In the genomic region with DNA sequence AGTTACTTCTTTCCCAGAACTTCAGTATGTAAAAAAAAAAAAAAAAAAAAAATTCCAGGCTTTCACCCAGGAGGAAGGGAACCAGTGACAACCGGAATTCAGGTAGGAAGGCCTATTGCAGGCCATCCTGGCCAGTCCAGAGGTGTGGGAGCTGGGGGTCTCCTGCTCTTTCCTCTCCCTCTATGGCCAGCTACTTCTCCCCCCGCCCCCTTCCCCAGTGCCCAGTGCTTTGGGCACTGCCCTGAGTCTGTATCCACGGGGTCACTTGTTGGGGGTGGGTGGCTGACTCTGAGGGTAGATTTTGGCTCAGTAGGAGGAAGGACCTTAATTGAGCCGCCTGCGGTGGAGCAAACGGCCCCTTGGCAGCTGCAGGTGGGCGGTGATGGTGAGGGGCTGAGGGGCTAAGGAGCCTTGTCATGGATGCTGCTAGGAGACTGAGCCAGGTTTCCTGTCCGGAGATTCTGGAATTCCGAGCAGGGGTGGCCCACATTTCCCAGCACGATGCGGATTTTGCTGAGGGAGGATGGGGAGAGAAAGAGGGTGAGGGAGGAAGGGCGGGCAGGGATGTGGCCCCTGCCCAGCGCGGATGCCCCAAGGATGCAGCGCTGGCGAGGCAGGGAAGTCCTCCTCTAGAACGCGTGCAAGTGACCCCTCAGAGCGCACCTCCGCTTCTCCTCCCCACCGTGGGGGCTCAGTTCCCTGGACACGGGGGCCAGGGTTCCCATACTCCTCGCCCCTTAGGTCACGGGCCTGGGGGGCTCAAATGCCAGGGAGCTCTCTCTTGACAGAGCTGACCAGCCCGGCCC, we compare ENCODE assay signal across 8 cellular contexts. TPM values are rescaled to one million over a fixed set of nuclear protein-coding genes. Genes with fewer than 3 reads are reported as not detected.
DNase-seq lines count a peak whose midpoint lies in the region; FAIRE-seq and TF ChIP-seq lines count a peak whose summit lies in the region.

No MANE protein-coding gene starts in this region.

- H3K36me3 ChIP-seq in muscle layer of colon (ENCODE audit: insufficient read depth, low read length), result no peaks in the 10 kb centered on the region

- H3K27me3 ChIP-seq in AG04450 (ENCODE audit: control insufficient read depth, insufficient read depth, low read length), result no peaks in the 10 kb centered on the region
- no peaks in the 10 kb centered on the region for H3K27me3 ChIP-seq in dorsolateral prefrontal cortex
- no peaks in the 10 kb centered on the region for H3K27me3 ChIP-seq in muscle layer of colon (ENCODE audit: control insufficient read depth in 1 of 2, insufficient read depth in 2 of 2, low read length in 2 of 2)

- POLR2A ChIA-PET in AG04450 (lab: Yijun Ruan, JAX), result interaction anchor here (0.6 to 1.1 kb wide), 3 partner anchors 8 to 273 kb away, joined by 3 to 7 read pairs (median 4); no protein-coding TSS in a partner anchor

- peak overlapping the region; percentile 71 for H3K9ac ChIP-seq in muscle layer of colon (ENCODE audit: low read length)

- H3K4me3 ChIP-seq in AG04450 (ENCODE audit: low read depth, low read length), result peak overlapping the region; percentile 66
- peak overlapping the region; percentile 68 for H3K4me3 ChIP-seq in LNCaP clone FGC (ENCODE audit: low read depth, low read length)
- H3K4me3 ChIP-seq in dorsolateral prefrontal cortex, result peak overlapping the region; percentile 61 to 94 (median 78)
- H3K4me3 ChIP-seq in muscle layer of colon (ENCODE audit: low read depth in 1 of 2, low read length in 2 of 2), result peak overlapping the region; percentile 74 to 86

- CTCF ChIA-PET in AG04450 (lab: Charles Lee), result interaction anchor here (1.5 to 2.1 kb wide), 2 partner anchors 9 to 387 kb away, joined by 4 to 22 read pairs; no protein-coding TSS in a partner anchor

- H3K27ac ChIP-seq in AG04450 (ENCODE audit: low read depth, low read length) (peak overlapping the region; percentile 47), dorsolateral prefrontal cortex (peak overlapping the region in 55 of 59 donors; percentile 7 to 93 (median 80)), muscle layer of colon (ENCODE audit: low read depth, low read length) (peak overlapping the region; percentile 92)

- intact Hi-C loops in dorsolateral prefrontal cortex (cut with DNase I), result no loop called here

- no peak for DNase-seq in AG04450 (ENCODE audit: low read depth, low spot score)
- no peak for DNase-seq in LNCaP clone FGC (ENCODE audit: low read depth)
- peak in 2 of 10 donors; percentile 22 to 40 for DNase-seq in dorsolateral prefrontal cortex
- no peak for DNase-seq in NCI-H82 treated with DMSO at 0.1 percent for 48 hours (lab: John Stamatoyannopoulos, UW; ENCODE audit: unreplicated experiment)
- DNase-seq in activated CD4-positive, CD25-positive, alpha-beta regulatory T cell (lab: John Stamatoyannopoulos, UW), result no peak
- DNase-seq in NCI-H524 (lab: John Stamatoyannopoulos, UW), result no peak
- no peak for DNase-seq in urothelium cell line (ENCODE audit: low spot score)

- peaks cover 38% of the 10 kb centered on the region for H3K4me1 ChIP-seq in muscle layer of colon (ENCODE audit: insufficient read depth, low read length)

- TF ChIP-seq CTCF in AG04450 (IDR thresholded peaks at IDR 0.05; ENCODE audit: low read depth, low read length) (no peak), LNCaP clone FGC (IDR thresholded peaks at IDR 0.05; ENCODE audit: control insufficient read depth, extremely low read depth, insufficient read depth) (no peak), dorsolateral prefrontal cortex (IDR thresholded peaks at IDR 0.05 in 54 of 56, conservative IDR thresholded peaks at IDR 0.05 in 2 of 56; ENCODE audit: low read depth in 1 of 56, partially characterized antibody in 56 of 56) (no peak)

- H3K9me3 ChIP-seq in AG04450 (ENCODE audit: control insufficient read depth, insufficient read depth, low read length), result peaks cover 3% of the 10 kb centered on the region; the same call in 1 of the 2 replicates
- no peaks in the 10 kb centered on the region for H3K9me3 ChIP-seq in muscle layer of colon (ENCODE audit: low read length)

- FAIRE-seq in urothelium cell line (lab: Jason Lieb, UNC), result no peak

RNA-seq across cellular contexts. Expression of a gene that starts 1.3 kb away (rescaled TPM):
- 8.5 and 8.8 TPM in 2 replicates for polyA plus RNA-seq in AG04450 (2011; rRNA removed)
- polyA minus RNA-seq in AG04450 (2011; rRNA and poly(A)+ RNA removed), result 7.9 TPM in 2 replicates
- 10 to 100 TPM; 22.7 to 43.7 (median 28.6) TPM for total RNA-seq in dorsolateral prefrontal cortex
